ENCODE assay signal across 12 cellular contexts in the genomic region with DNA sequence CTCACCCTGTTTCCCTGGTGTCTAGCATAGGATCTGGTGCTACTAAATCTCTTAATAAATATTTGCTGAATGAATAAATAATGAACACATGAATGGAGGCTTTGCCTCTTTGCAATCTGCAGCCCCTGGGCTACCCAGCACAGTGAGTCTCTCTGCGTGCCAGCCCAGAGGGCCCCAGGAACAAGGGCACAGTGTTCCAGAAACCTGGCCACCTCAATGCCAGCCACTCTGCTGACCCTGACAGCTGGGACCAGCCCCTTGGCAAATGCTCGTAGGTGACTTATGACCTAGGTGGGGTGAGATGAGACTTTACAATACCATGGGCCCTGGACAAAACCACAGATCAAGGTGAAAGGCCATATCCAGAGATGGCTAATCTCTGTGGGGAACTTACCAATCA. TPM values are rescaled to one million over a fixed set of nuclear protein-coding genes. Genes with fewer than 3 reads are reported as not detected.
DNase-seq lines count a peak whose midpoint lies in the region; ATAC-seq and TF ChIP-seq lines count a peak whose summit lies in the region.
"Had no signal": no experiment of that assay in that cellular context is flagged by ENCODE, and none has a peak within 500 bp of the region (broad histone marks: within the 10 kb centered on the region; RNA-seq: fewer than 3 reads in every experiment).

No MANE protein-coding gene starts in this region.

- no peaks in the 10 kb centered on the region for H3F3A ChIP-seq in Loucy (ENCODE audit: low read depth)

- H3K27ac Mint-ChIP-seq in activated CD4-positive, alpha-beta T cell treated with anti-CD3 and anti-CD28 coated beads for 36 hours, result no peak overlapping the region
- H3K27ac Mint-ChIP-seq: activated T-cell treated with anti-CD3 and anti-CD28 coated beads, Interleukin-2, amount 50 U/mL, for 72 hours had no signal

- ATAC-seq in activated CD4-positive, alpha-beta T cell treated with anti-CD3 and anti-CD28 coated beads for 36 hours, result no peak
- ATAC-seq: activated T-cell treated with anti-CD3 and anti-CD28 coated beads, Interleukin-2, amount 50 U/mL, for 72 hours had no signal

- H3K36me3 ChIP-seq in Loucy (ENCODE audit: insufficient read depth, low read length), result peaks cover 52% of the 10 kb centered on the region
- H3K36me3 ChIP-seq in osteoblast (ENCODE audit: insufficient read depth, low read length), result peaks cover 54% of the 10 kb centered on the region

- POLR2A ChIA-PET in activated CD4-positive, alpha-beta T cell treated with anti-CD3 and anti-CD28 coated beads for 36 hours (lab: Charles Lee), result no interaction called here

- no peaks in the 10 kb centered on the region for H3K79me2 ChIP-seq in Loucy (ENCODE audit: insufficient read depth, low read length)
- H3K79me2 ChIP-seq in osteoblast (ENCODE audit: insufficient read depth, low read length), result no peaks in the 10 kb centered on the region

- H3K36me3 Mint-ChIP-seq in activated CD4-positive, alpha-beta T cell treated with anti-CD3 and anti-CD28 coated beads for 36 hours (ENCODE audit: low read depth), result peaks cover 34% of the 10 kb centered on the region

- no peaks in the 10 kb centered on the region for H3K27me3 ChIP-seq in Loucy (ENCODE audit: insufficient read depth, low read length, poor library complexity, severe bottlenecking)
- H3K27me3 ChIP-seq in osteoblast (ENCODE audit: insufficient read depth, low read length), result no peaks in the 10 kb centered on the region

- no peaks in the 10 kb centered on the region for H3K4me1 Mint-ChIP-seq in activated CD4-positive, alpha-beta T cell treated with anti-CD3 and anti-CD28 coated beads for 36 hours

- H3K9me2 ChIP-seq in Loucy (replicated peaks; ENCODE audit: low read depth, low read length), result no peaks in the 10 kb centered on the region

- H3K4me2 ChIP-seq in Loucy (ENCODE audit: low read depth, low read length, poor library complexity, severe bottlenecking) (peak overlapping the region; percentile 46), osteoblast (ENCODE audit: insufficient read depth, low read length) (peak overlapping the region; percentile 54)

- intact Hi-C loops in activated CD4-positive, alpha-beta T cell treated with anti-CD3 and anti-CD28 coated beads for 36 hours (cut with DNase I, micrococcal nuclease), result no loop called here

- no peaks in the 10 kb centered on the region for H3K27me3 Mint-ChIP-seq in activated CD4-positive, alpha-beta T cell treated with anti-CD3 and anti-CD28 coated beads for 36 hours

- H4K20me1 ChIP-seq in Loucy (ENCODE audit: insufficient read depth, low read length, poor library complexity, severe bottlenecking) (no peaks in the 10 kb centered on the region), osteoblast (ENCODE audit: insufficient read depth, low read length) (no peaks in the 10 kb centered on the region)

- no peaks in the 10 kb centered on the region for H3K9me3 Mint-ChIP-seq in activated CD4-positive, alpha-beta T cell treated with anti-CD3 and anti-CD28 coated beads for 36 hours (ENCODE audit: low read depth)
- H3K9me3 Mint-ChIP-seq: activated T-cell treated with anti-CD3 and anti-CD28 coated beads, Interleukin-2, amount 50 U/mL, for 72 hours had no signal

- CTCF ChIA-PET in activated CD4-positive, alpha-beta T cell treated with anti-CD3 and anti-CD28 coated beads for 36 hours (lab: Charles Lee), result interaction anchor here (0.7 kb wide), 1 partner anchor 318 kb away, joined by 3 read pairs; no protein-coding TSS in a partner anchor

- H3K9me3 ChIP-seq in Loucy (ENCODE audit: insufficient read depth, low read depth, low read length) (no peaks in the 10 kb centered on the region), osteoblast (ENCODE audit: low read depth, low read length) (no peaks in the 10 kb centered on the region)

- H2AFZ ChIP-seq in Loucy (ENCODE audit: low read length), result no peak overlapping the region
- H2AFZ ChIP-seq in osteoblast (ENCODE audit: low read length), result peak overlapping the region; percentile 44

- peak overlapping the region; percentile 65 for H3K27ac ChIP-seq in 22Rv1
- peak overlapping the region; percentile 74 for H3K27ac ChIP-seq in epithelial cell of prostate
- H3K27ac ChIP-seq in osteoblast (ENCODE audit: low read depth, low read length), result peak overlapping the region; percentile 75

- TF ChIP-seq CTCF in 22Rv1 (IDR thresholded peaks at IDR 0.05) (no peak), Loucy (conservative IDR thresholded peaks at IDR 0.05; ENCODE audit: low read length) (no peak), osteoblast (IDR thresholded peaks at IDR 0.05; ENCODE audit: extremely low read depth, low read depth, low read length) (no peak)

- H3K4me3 ChIP-seq in Loucy (ENCODE audit: low read length, poor library complexity, severe bottlenecking) (peak overlapping the region; percentile 5), osteoblast (ENCODE audit: insufficient read depth, low read length) (peak overlapping the region; percentile 15)

- H3K9ac ChIP-seq in Loucy (ENCODE audit: low read depth, low read length, poor library complexity, severe bottlenecking), result no peak overlapping the region

- no peak for DNase-seq in epithelial cell of prostate (ENCODE audit: low read depth, low spot score)
- DNase-seq in osteoblast (ENCODE audit: insufficient read length, low spot score, missing footprints), result peak; percentile 1
- no peak for DNase-seq in cerebellar cortex (ENCODE audit: low spot score)
- DNase-seq in HPDE6-E6E7 (ENCODE audit: extremely low spot score), result no peak
- DNase-seq in activated CD4-positive, alpha-beta T cell treated with anti-CD3 and anti-CD28 coated beads for 36 hours, result no peak
- no peak for DNase-seq in NCI-H1417 (lab: John Stamatoyannopoulos, UW)
- DNase-seq: activated T-cell treated with anti-CD3 and anti-CD28 coated beads, Interleukin-2, amount 50 U/mL, for 72 hours; effector CD4-positive, alpha-beta T cell; KG1; retina had no signal

- H3K4me3 Mint-ChIP-seq in activated CD4-positive, alpha-beta T cell treated with anti-CD3 and anti-CD28 coated beads for 36 hours, result no peak overlapping the region
- H3K4me3 Mint-ChIP-seq: activated T-cell treated with anti-CD3 and anti-CD28 coated beads, Interleukin-2, amount 50 U/mL, for 72 hours had no signal

- H3K4me1 ChIP-seq in Loucy (ENCODE audit: insufficient read depth, low read length, poor library complexity, severe bottlenecking) (peaks cover 24% of the 10 kb centered on the region), osteoblast (ENCODE audit: insufficient read depth, low read length) (peaks cover 18% of the 10 kb centered on the region)

RNA-seq across cellular contexts. Expression of a gene that starts 31.6 kb away (rescaled TPM):
- total RNA-seq in osteoblast, result 43.0 and 52.1 TPM in 2 replicates
- total RNA-seq in activated CD4-positive, alpha-beta T cell treated with anti-CD3 and anti-CD28 coated beads for 36 hours, result 10 to 100 TPM; 95.5 to 95.9 TPM

RNA-seq across cellular contexts. Expression of a gene that starts 32.0 kb away (rescaled TPM):
- 13.0 and 15.6 TPM in 2 replicates for total RNA-seq in osteoblast
- 10 to 100 TPM; 19.2 to 25.1 TPM for total RNA-seq in activated CD4-positive, alpha-beta T cell treated with anti-CD3 and anti-CD28 coated beads for 36 hours

RNA-seq across cellular contexts. Expression of a gene that starts 39.3 kb away (rescaled TPM):
- total RNA-seq in osteoblast, result 21.0 and 28.3 TPM in 2 replicates
- total RNA-seq in activated CD4-positive, alpha-beta T cell treated with anti-CD3 and anti-CD28 coated beads for 36 hours, result 10 to 100 TPM; 56.0 to 69.9 TPM
